8 cellular contexts compared by ENCODE assay signal in the genomic region with DNA sequence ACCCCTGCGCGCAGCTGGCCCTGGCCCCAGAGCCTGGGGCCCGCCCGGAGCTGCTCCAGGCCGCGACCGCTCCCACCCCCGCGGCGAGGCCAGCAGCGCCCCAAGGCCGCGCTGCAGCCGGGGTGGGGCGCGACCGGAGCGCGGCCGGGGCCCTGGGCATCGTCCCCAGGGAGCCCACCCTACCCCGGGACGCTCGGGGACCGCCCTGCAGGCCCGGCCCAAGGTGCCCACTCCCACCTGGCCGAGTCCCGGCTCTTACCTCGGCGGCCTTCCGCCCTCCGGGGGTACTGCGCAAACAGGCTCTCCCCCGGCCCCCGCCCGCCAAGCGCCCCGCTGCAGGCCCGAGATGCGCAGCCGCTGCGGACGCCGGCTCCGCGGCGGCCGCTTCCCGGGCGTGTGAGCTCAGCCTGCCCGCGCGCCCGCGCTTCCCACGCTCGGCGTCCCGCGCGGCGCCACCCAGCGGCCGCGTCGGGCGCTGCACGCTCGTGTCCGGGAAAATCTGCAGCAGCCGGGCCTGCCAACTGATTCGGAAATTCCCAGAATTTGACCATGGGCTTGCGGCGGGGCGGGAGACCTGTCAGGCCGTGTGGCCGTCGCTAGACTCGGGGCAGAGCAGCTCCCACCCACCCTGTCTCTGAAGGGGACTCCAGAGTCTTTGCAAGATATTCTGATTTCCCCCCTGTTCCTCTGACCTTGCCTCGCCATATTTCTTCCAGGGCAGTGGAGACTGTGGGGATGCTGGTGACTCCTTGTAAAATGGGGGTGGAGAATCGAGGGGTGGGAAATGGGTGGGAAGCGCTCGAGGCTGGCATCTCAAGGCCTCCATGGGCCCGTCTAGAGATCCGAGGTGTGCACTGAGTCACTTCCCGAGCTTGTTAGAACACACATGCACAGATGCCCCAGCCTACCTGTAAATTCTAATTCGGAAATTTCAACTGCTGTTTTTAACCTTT. TPM values are rescaled to one million over a fixed set of nuclear protein-coding genes. Genes with fewer than 3 reads are reported as not detected.
DNase-seq lines count a peak whose midpoint lies in the region; ATAC-seq, FAIRE-seq and TF ChIP-seq lines count a peak whose summit lies in the region.

No MANE protein-coding gene starts in this region.

- POLR2A ChIA-PET in WTC11 (lab: Charles Lee), result no interaction called here

- CTCF ChIA-PET in WTC11 (lab: Charles Lee), result interaction anchor here (0.6 to 6.2 kb wide), 41 partner anchors 8 to 960 kb away, joined by 3 to 70 read pairs (median 5); partner anchors contain the start of genes CD34 and PLXNA2

- no peaks in the 10 kb centered on the region for H3K36me3 Mint-ChIP-seq in WTC11

- peaks cover 28% of the 10 kb centered on the region for H3K27me3 Mint-ChIP-seq in WTC11 (ENCODE audit: low read depth)

- no peaks in the 10 kb centered on the region for H3K9me3 Mint-ChIP-seq in WTC11

- no peak overlapping the region for H3K27ac Mint-ChIP-seq in WTC11

- peak; percentile 74 for ATAC-seq in HG02852 (IDR thresholded peaks at IDR 0.05; ENCODE audit: unreplicated experiment)
- peak; percentile 65 for ATAC-seq in WTC11

- TF ChIP-seq CTCF in WTC11 (IDR thresholded peaks at IDR 0.05), result peak; percentile 60

- H3K4me1 Mint-ChIP-seq in WTC11, result peaks cover 18% of the 10 kb centered on the region

- TF ChIP-seq POLR2A in GM12892 (IDR thresholded peaks at IDR 0.05; ENCODE audit: low read depth, low read length), result peak; percentile 34; the same call in 1 of the 2 replicates

- H3K4me3 Mint-ChIP-seq in WTC11, result peak overlapping the region; percentile 71

- FAIRE-seq in GM12892 (lab: Jason Lieb, UNC), result peak; percentile 80

- DNase-seq in 8988T, result peak; percentile 70
- peak; percentile 78 for DNase-seq in GM12892 (ENCODE audit: insufficient read length)
- DNase-seq in NCI-H2081 (lab: John Stamatoyannopoulos, UW), result peak; percentile 73 to 78
- DNase-seq in WTC11 (ENCODE audit: low spot score), result peak; percentile 72
- DNase-seq in caudate nucleus (lab: John Stamatoyannopoulos, UW), result peak in 57 of 61 donors; percentile 25 to 85 (median 65)
- DNase-seq in iris pigment epithelial cell (ENCODE audit: low read depth), result peak; percentile 63
- DNase-seq in smooth muscle cell of the brain vasculature (ENCODE audit: low read depth, low spot score), result peak; percentile 67

- peak overlapping the region; percentile 95 for H3K27ac ChIP-seq in caudate nucleus (ENCODE audit: low read depth, low read length)

TF ChIP-seq in WTC11, 78 proteins besides CTCF, POLR2A, EP300 and RAD21:
- TF ChIP-seq NFE2L1 (CRISPR knock-in tag; IDR thresholded peaks at IDR 0.05) (no peak), ZNF423 (CRISPR knock-in tag; IDR thresholded peaks at IDR 0.05) (0 out of 2 replicates have a peak, but pooled peaks have one; percentile 1), MAX (CRISPR knock-in tag; IDR thresholded peaks at IDR 0.05) (no peak), SP1 (CRISPR knock-in tag; conservative IDR thresholded peaks at IDR 0.05) (peak; percentile 27; the same call in 1 of the 2 replicates)

RNA-seq across cellular contexts. Expression of gene CD34, which starts 41.9 kb away (rescaled TPM):
- not detected for polyA plus RNA-seq in GM12892 (2012; ENCODE audit: missing spikeins)
- total RNA-seq in WTC11 (2021), result 0.18 to 0.35 TPM (median 0.27 TPM) in 3 replicates

Comparison
In these comparisons a context has a peak if more than half of its experiments do, and no peak if none do; other contexts are left out.
1. Peak in every context shown above with its lines: DNase-seq, ATAC-seq and H3K27ac ChIP-seq.